Comparison of ENCODE assay signal across 9 cellular contexts in the genomic region with DNA sequence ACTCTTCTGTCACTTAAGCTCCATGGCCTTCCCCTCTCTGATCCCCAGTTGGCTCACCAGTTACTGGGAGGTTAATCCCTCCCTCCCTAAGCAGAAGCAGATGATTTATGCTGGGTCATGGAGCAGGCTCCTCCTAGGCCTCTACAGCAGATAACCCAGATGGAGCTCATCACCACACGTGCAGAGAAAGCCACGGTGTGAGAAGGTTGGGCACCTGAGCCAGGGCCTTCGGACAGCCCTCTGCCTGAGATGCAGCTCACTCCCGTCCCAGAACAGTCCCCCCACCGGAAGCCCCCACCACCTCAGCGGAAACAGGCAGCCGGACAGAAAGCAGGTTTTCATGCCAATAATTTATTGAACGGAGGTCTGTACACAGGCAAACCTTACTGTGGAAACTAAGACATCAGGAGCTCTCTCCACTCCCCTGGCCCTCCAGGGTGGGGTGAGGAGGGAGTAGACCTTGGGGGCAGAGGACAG. TPM values are rescaled to one million over a fixed set of nuclear protein-coding genes. Genes with fewer than 3 reads are reported as not detected.
DNase-seq lines count a peak whose midpoint lies in the region; ATAC-seq, FAIRE-seq and TF ChIP-seq lines count a peak whose summit lies in the region.
"Had no signal": no experiment of that assay in that cellular context is flagged by ENCODE, and none has a peak within 500 bp of the region (broad histone marks: within the 10 kb centered on the region; RNA-seq: fewer than 3 reads in every experiment).

No MANE protein-coding gene starts in this region.

- H3K36me3 ChIP-seq in endodermal cell (ENCODE audit: control insufficient read depth, insufficient read depth, low read length) = peaks cover 81% of the 10 kb centered on the region

- H3K4me1 Mint-ChIP-seq in endodermal cell = peaks cover 6% of the 10 kb centered on the region

- H3K4me2 ChIP-seq in A549 = no peak overlapping the region

- H3K9ac ChIP-seq in endodermal cell (ENCODE audit: extremely low read depth, low read length, poor library complexity, severe bottlenecking) = no peak overlapping the region

- H3K9me3 ChIP-seq in A549 (no peaks in the 10 kb centered on the region), endodermal cell (ENCODE audit: control insufficient read depth, low read length) (no peaks in the 10 kb centered on the region)

- no peak for TF ChIP-seq EP300 in A549 (IDR thresholded peaks at IDR 0.05)

- H3K36me3 Mint-ChIP-seq in endodermal cell (ENCODE audit: low read depth) = peaks cover 75% of the 10 kb centered on the region

- CTCF ChIA-PET in A549 (lab: Yijun Ruan, JAX) = interaction anchor here (0.6 to 12.7 kb wide), 10 partner anchors 9 to 149 kb away, joined by 3 to 185 read pairs (median 3); partner anchors contain the start of genes GSK3A, PAFAH1B3 and ZNF526

- POLR2A ChIA-PET in A549 (lab: Yijun Ruan, JAX) = interaction anchor here (0.6 to 1.7 kb wide), 2 partner anchors 13 to 28 kb away, joined by 7 to 13 read pairs; partner anchors contain the start of gene GSK3A

- no peak overlapping the region for H3K4me3 Mint-ChIP-seq in endodermal cell

- TF ChIP-seq POLR2A in A549 (IDR thresholded peaks at IDR 0.05; ENCODE audit: low read length) = no peak

- TF ChIP-seq CTCF in A549 (IDR thresholded peaks at IDR 0.05) (no peak), endodermal cell (conservative IDR thresholded peaks at IDR 0.05) (no peak)

- no peaks in the 10 kb centered on the region for H3K27me3 Mint-ChIP-seq in endodermal cell (ENCODE audit: insufficient read depth)

- peaks cover 11% of the 10 kb centered on the region; the same call in 2 of the 3 replicates for H3K4me1 ChIP-seq in A549
- H3K4me1 ChIP-seq in endodermal cell (ENCODE audit: control insufficient read depth, insufficient read depth, low read length) = peaks cover 3% of the 10 kb centered on the region

- TF ChIP-seq RAD21 in A549 (conservative IDR thresholded peaks at IDR 0.05 in 1 of 2, IDR thresholded peaks at IDR 0.05 in 1 of 2) = no peak

- H3K27me3 ChIP-seq in endodermal cell (ENCODE audit: control insufficient read depth, insufficient read depth, low read length, poor library complexity, severe bottlenecking) = no peaks in the 10 kb centered on the region

- no peaks in the 10 kb centered on the region for H3K9me3 Mint-ChIP-seq in endodermal cell

- ATAC-seq in A549 = peak; percentile 36 to 56; a peak in 5 of 6 replicates

- peak overlapping the region; percentile 72 for H3K27ac Mint-ChIP-seq in endodermal cell

- 83% methylated on average over 8 of the region's 8 CpGs for WGBS in A549 (ENCODE audit: missing lambda C conversion rate)
- 94 to 97% methylated on average over 6 to 8 of the region's 8 CpGs for WGBS in endodermal cell (ENCODE audit: insufficient coverage in 1 of 2, insufficient read length in 1 of 2), 2 experiments

- peak overlapping the region in 1 of 2 experiments; percentile 29; a peak in 3 of 6 replicates for H3K27ac ChIP-seq in A549
- H3K27ac ChIP-seq in endodermal cell (ENCODE audit: low read depth, low read length) = no peak overlapping the region
- H3K27ac ChIP-seq in substantia nigra (ENCODE audit: low read depth, low read length, poor library complexity, severe bottlenecking) = no peak overlapping the region

- H3K4me3 ChIP-seq in A549 = no peak overlapping the region
- no peak overlapping the region for H3K4me3 ChIP-seq in endodermal cell (ENCODE audit: low read length)

- peak; percentile 97 for FAIRE-seq in A549 (lab: Jason Lieb, UNC)

- DNase-seq in A549 (ENCODE audit: low read depth in 1 of 2, low spot score in 1 of 2) (peak in 1 of 2 experiments; percentile 65), MV-4-11 (lab: John Stamatoyannopoulos, UW) (peak; percentile 47), endodermal cell (no peak), activated gamma-delta T cell (lab: John Stamatoyannopoulos, UW) (no peak), T-helper 9 cell (no peak), substantia nigra (lab: John Stamatoyannopoulos, UW) (no peak)
- DNase-seq: amygdala, DMS153, NCI-H187 had no signal

TF ChIP-seq in A549, 52 proteins besides CTCF, POLR2A, EP300 and RAD21 (continues in another document):
- peak; percentile 34 for TF ChIP-seq MAFK (IDR thresholded peaks at IDR 0.05; ENCODE audit: partially characterized antibody)
- no peak for TF ChIP-seq MAZ (IDR thresholded peaks at IDR 0.05; ENCODE audit: borderline replicate concordance, low read depth, low read length)
- no peak for TF ChIP-seq NFE2L2 (conservative IDR thresholded peaks at IDR 0.05; ENCODE audit: low read length)
- TF ChIP-seq RNF2 (IDR thresholded peaks at IDR 0.05; ENCODE audit: borderline replicate concordance, low read depth) = no peak
- TF ChIP-seq SMC3 (IDR thresholded peaks at IDR 0.05) = no peak
- TF ChIP-seq, protein P1, sequence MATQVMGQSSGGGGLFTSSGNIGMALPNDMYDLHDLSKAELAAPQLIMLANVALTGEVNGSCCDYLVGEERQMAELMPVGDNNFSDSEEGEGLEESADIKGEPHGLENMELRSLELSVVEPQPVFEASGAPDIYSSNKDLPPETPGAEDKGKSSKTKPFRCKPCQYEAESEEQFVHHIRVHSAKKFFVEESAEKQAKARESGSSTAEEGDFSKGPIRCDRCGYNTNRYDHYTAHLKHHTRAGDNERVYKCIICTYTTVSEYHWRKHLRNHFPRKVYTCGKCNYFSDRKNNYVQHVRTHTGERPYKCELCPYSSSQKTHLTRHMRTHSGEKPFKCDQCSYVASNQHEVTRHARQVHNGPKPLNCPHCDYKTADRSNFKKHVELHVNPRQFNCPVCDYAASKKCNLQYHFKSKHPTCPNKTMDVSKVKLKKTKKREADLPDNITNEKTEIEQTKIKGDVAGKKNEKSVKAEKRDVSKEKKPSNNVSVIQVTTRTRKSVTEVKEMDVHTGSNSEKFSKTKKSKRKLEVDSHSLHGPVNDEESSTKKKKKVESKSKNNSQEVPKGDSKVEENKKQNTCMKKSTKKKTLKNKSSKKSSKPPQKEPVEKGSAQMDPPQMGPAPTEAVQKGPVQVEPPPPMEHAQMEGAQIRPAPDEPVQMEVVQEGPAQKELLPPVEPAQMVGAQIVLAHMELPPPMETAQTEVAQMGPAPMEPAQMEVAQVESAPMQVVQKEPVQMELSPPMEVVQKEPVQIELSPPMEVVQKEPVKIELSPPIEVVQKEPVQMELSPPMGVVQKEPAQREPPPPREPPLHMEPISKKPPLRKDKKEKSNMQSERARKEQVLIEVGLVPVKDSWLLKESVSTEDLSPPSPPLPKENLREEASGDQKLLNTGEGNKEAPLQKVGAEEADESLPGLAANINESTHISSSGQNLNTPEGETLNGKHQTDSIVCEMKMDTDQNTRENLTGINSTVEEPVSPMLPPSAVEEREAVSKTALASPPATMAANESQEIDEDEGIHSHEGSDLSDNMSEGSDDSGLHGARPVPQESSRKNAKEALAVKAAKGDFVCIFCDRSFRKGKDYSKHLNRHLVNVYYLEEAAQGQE (IDR thresholded peaks at IDR 0.05) = no peak
- TF ChIP-seq TP53 (CRISPR knock-in tag; IDR thresholded peaks at IDR 0.05) = no peak
- TF ChIP-seq EHF (CRISPR knock-in tag; IDR thresholded peaks at IDR 0.05) = no peak

RNA-seq across cellular contexts. Expression of gene ZNF526, which starts 9.8 kb away (rescaled TPM):
- 7.1 and 8.7 TPM in 2 replicates for polyA plus RNA-seq in A549 (2011; rRNA removed)
- polyA plus RNA-seq in A549 (2012; cell fraction: cytosol; rRNA removed) = 5.9 and 8.4 TPM in 2 replicates
- 9.9 and 14.4 TPM in 2 replicates for polyA plus RNA-seq in A549 (2012; cell fraction: nucleus; rRNA removed)
- polyA plus RNA-seq in A549 (2017; fragmentation: RNase III; extraction: RNeasy Plus Mini Kit Qiagen cat#74134 plus additional on column Dnase treatment) = 12.2 to 12.9 TPM (median 12.6 TPM) in 3 replicates
- polyA minus RNA-seq in A549 (2011; rRNA and poly(A)+ RNA removed) = 22.7 and 24.7 TPM in 2 replicates
- total RNA-seq in endodermal cell = 10 to 100 TPM; 15.7 to 16.0 TPM
- polyA plus RNA-seq in endodermal cell (2013, experiment 1 of 2) = 9.6 TPM
- polyA plus RNA-seq in endodermal cell (2013, experiment 2 of 2) = 9.5 TPM

RNA-seq across cellular contexts. Expression of gene DEDD2, which starts 12.4 kb away (rescaled TPM):
- 30.8 and 37.9 TPM in 2 replicates for polyA plus RNA-seq in A549 (2011; rRNA removed)
- polyA plus RNA-seq in A549 (2012; cell fraction: cytosol; rRNA removed) = 72.8 and 91.8 TPM in 2 replicates
- polyA plus RNA-seq in A549 (2012; cell fraction: nucleus; rRNA removed) = 65.3 and 65.8 TPM in 2 replicates
- polyA plus RNA-seq in A549 (2017; fragmentation: RNase III; extraction: RNeasy Plus Mini Kit Qiagen cat#74134 plus additional on column Dnase treatment) = 39.7 to 54.1 TPM (median 43.2 TPM) in 3 replicates
- polyA minus RNA-seq in A549 (2011; rRNA and poly(A)+ RNA removed) = 29.4 and 37.6 TPM in 2 replicates
- 10 to 100 TPM; 25.8 to 28.0 TPM for total RNA-seq in endodermal cell
- 20.5 TPM for polyA plus RNA-seq in endodermal cell (2013, experiment 1 of 2)
- polyA plus RNA-seq in endodermal cell (2013, experiment 2 of 2) = 15.9 TPM

RNA-seq across cellular contexts. Expression of gene GSK3A, which starts 12.5 kb away (rescaled TPM):
- 55.2 and 79.7 TPM in 2 replicates for polyA plus RNA-seq in A549 (2011; rRNA removed)
- 82.6 and 118 TPM in 2 replicates for polyA plus RNA-seq in A549 (2012; cell fraction: cytosol; rRNA removed)
- 80.7 and 99.8 TPM in 2 replicates for polyA plus RNA-seq in A549 (2012; cell fraction: nucleus; rRNA removed)
- polyA plus RNA-seq in A549 (2017; fragmentation: RNase III; extraction: RNeasy Plus Mini Kit Qiagen cat#74134 plus additional on column Dnase treatment) = 81.0 to 85.1 TPM (median 84.0 TPM) in 3 replicates
- 69.2 and 87.0 TPM in 2 replicates for polyA minus RNA-seq in A549 (2011; rRNA and poly(A)+ RNA removed)
- 10 to 100 TPM; 52.6 to 55.1 TPM for total RNA-seq in endodermal cell
- polyA plus RNA-seq in endodermal cell (2013, experiment 1 of 2) = 59.5 TPM
- 52.7 TPM for polyA plus RNA-seq in endodermal cell (2013, experiment 2 of 2)

RNA-seq across cellular contexts. Expression of gene ERF, which starts 25.0 kb away (rescaled TPM):
- 71.9 and 103 TPM in 2 replicates for polyA plus RNA-seq in A549 (2011; rRNA removed)
- 115 and 150 TPM in 2 replicates for polyA plus RNA-seq in A549 (2012; cell fraction: cytosol; rRNA removed)
- polyA plus RNA-seq in A549 (2012; cell fraction: nucleus; rRNA removed) = 307 and 352 TPM in 2 replicates
- 107 to 123 TPM (median 120 TPM) in 3 replicates for polyA plus RNA-seq in A549 (2017; fragmentation: RNase III; extraction: RNeasy Plus Mini Kit Qiagen cat#74134 plus additional on column Dnase treatment)
- polyA minus RNA-seq in A549 (2011; rRNA and poly(A)+ RNA removed) = 113 and 120 TPM in 2 replicates
- total RNA-seq in endodermal cell = 100 to 1,000 TPM; 106 to 138 TPM
- polyA plus RNA-seq in endodermal cell (2013, experiment 1 of 2) = 70.5 TPM
- 59.5 TPM for polyA plus RNA-seq in endodermal cell (2013, experiment 2 of 2)

RNA-seq across cellular contexts. Expression of gene CIC, which starts 39.2 kb away (rescaled TPM):
- polyA plus RNA-seq in A549 (2011; rRNA removed) = 7.2 and 7.7 TPM in 2 replicates
- polyA plus RNA-seq in A549 (2012; cell fraction: cytosol; rRNA removed) = 26.8 and 35.8 TPM in 2 replicates
- 69.9 and 100.0 TPM in 2 replicates for polyA plus RNA-seq in A549 (2012; cell fraction: nucleus; rRNA removed)
- polyA plus RNA-seq in A549 (2017; fragmentation: RNase III; extraction: RNeasy Plus Mini Kit Qiagen cat#74134 plus additional on column Dnase treatment) = 46.8 to 56.4 TPM (median 53.1 TPM) in 3 replicates
- polyA minus RNA-seq in A549 (2011; rRNA and poly(A)+ RNA removed) = 7.0 and 11.0 TPM in 2 replicates
- total RNA-seq in endodermal cell = 10 to 100 TPM; 48.6 to 57.6 TPM
- 55.5 TPM for polyA plus RNA-seq in endodermal cell (2013, experiment 1 of 2)
- 51.2 TPM for polyA plus RNA-seq in endodermal cell (2013, experiment 2 of 2)
